Comparison of ENCODE assay signal across 2 cellular contexts in the genomic region with DNA sequence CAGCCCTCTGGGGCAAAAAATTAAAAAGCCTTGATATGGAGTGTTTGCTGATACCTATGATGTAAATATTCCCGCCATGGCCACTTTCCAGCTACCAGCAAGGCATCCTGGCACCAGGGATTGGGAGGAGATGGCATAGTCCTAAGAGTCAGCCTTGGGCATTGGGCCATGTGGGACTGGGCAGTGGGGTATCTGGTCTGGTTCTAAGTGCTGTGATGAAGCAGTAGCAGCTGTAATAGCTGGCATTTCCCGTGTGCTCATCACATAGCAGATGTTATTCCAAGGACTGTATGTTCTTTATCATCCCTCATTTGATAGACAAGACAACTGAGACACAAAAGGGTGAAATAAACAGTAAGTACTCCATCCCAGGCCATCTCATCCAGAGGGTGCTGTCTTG.
TF ChIP-seq lines count a peak whose summit lies in the region.

No MANE protein-coding gene starts in this region.

TF ChIP-seq in SK-N-SH, 30 proteins besides CTCF, POLR2A, EP300 and RAD21 (continued from another document):
- TF ChIP-seq NFIC (IDR thresholded peaks at IDR 0.05; ENCODE audit: borderline replicate concordance) = no peak
- TF ChIP-seq, protein P1, sequence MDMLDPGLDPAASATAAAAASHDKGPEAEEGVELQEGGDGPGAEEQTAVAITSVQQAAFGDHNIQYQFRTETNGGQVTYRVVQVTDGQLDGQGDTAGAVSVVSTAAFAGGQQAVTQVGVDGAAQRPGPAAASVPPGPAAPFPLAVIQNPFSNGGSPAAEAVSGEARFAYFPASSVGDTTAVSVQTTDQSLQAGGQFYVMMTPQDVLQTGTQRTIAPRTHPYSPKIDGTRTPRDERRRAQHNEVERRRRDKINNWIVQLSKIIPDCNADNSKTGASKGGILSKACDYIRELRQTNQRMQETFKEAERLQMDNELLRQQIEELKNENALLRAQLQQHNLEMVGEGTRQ (IDR thresholded peaks at IDR 0.05; ENCODE audit: borderline replicate concordance, low read depth, low read length) = no peak
- TF ChIP-seq NRF1 (IDR thresholded peaks at IDR 0.05; ENCODE audit: low read depth, low read length) = no peak
- no peak for TF ChIP-seq SIN3A (IDR thresholded peaks at IDR 0.05; ENCODE audit: borderline replicate concordance, low read depth, low read length)
- no peak for TF ChIP-seq EZH2phosphoT487 (IDR thresholded peaks at IDR 0.05; ENCODE audit: borderline replicate concordance, low read depth)
- TF ChIP-seq YY1 (IDR thresholded peaks at IDR 0.05; ENCODE audit: low read depth) = no peak
- no peak for TF ChIP-seq POLR2AphosphoS5 (IDR thresholded peaks at IDR 0.05; ENCODE audit: low read depth, low read length)
- no peak for TF ChIP-seq GATA2 (CRISPR knock-in tag; IDR thresholded peaks at IDR 0.05)
- no peak for TF ChIP-seq TCF12 (IDR thresholded peaks at IDR 0.05)
- no peak for TF ChIP-seq REST (IDR thresholded peaks at IDR 0.05; ENCODE audit: low read depth, low read length)

TF ChIP-seq in SK-N-SH treated with all-trans-retinoic acid at 6 μM for 48 hours, 23 proteins besides CTCF, POLR2A, EP300 and RAD21 (continued from another document):
- TF ChIP-seq ZFP3 (CRISPR knock-in tag; IDR thresholded peaks at IDR 0.05) = no peak
- TF ChIP-seq CSDC2 (CRISPR knock-in tag; IDR thresholded peaks at IDR 0.05) = no peak
